Comparison of ENCODE assay signal across 1 cellular context in genomic region chr17:21096874-21097273, GRCh38.
TF ChIP-seq lines count a peak whose summit lies in the region.

No MANE protein-coding gene starts in this region.

TF ChIP-seq in GM12891, 5 proteins besides CTCF, POLR2A, EP300 and RAD21:
- TF ChIP-seq TAF1 (IDR thresholded peaks at IDR 0.05; ENCODE audit: low read depth, low read length) (no peak), SPI1 (IDR thresholded peaks at IDR 0.05; ENCODE audit: low read depth, low read length) (peak; percentile 67)
